ENCODE assay signal across 1 cellular context in the genomic region with DNA sequence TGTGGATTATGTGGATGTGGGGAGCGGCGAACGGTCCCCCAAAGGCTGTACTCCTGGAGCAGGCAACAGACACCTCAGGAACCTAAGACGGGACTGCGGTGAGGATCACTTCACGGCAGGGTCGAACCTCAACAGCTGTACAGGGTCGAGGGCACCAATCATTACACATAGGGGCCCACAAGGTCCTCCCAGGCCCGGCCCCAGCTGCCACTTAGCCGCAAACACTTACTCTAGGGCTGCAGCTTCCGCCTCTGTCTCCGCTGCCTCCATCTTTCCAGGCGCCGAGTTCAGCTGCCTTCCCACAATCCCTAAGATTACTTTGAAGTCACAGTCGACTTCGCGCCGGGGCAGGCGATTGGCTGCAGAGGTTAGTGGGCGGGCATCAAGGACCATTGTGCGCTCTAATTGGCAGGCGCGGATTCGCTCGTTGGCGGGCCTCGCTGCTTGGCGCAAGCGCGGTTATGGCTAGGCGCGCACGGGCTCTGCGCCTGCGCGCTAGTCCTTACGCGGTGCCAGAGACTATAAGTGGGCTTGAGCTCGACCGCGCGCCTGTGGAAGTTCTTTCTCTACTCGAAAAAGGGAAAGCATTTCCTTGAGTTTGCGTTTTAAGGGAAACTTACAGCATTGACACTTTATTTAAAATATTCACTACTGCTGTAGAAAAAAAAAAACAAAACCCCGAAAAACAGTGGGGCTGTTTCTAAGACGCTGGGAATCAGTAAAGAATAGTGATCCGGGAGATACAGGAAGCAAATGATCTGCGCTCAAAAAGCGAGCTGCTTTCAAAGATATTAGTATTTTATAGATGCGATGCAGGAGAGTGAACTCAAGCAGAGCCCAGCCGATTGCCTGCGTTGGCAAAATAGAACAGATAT.
TF ChIP-seq lines count a peak whose summit lies in the region.

A gene with protein sequence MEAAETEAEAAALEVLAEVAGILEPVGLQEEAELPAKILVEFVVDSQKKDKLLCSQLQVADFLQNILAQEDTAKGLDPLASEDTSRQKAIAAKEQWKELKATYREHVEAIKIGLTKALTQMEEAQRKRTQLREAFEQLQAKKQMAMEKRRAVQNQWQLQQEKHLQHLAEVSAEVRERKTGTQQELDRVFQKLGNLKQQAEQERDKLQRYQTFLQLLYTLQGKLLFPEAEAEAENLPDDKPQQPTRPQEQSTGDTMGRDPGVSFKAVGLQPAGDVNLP (minus strand): TSS at position 293 of the 875 bp plus-strand sequence. CDS start 23 bp downstream, at position 270.

TF ChIP-seq in HCT116, 20 proteins besides CTCF, POLR2A, EP300 and RAD21 (continued from another document):
- TF ChIP-seq, protein P1, sequence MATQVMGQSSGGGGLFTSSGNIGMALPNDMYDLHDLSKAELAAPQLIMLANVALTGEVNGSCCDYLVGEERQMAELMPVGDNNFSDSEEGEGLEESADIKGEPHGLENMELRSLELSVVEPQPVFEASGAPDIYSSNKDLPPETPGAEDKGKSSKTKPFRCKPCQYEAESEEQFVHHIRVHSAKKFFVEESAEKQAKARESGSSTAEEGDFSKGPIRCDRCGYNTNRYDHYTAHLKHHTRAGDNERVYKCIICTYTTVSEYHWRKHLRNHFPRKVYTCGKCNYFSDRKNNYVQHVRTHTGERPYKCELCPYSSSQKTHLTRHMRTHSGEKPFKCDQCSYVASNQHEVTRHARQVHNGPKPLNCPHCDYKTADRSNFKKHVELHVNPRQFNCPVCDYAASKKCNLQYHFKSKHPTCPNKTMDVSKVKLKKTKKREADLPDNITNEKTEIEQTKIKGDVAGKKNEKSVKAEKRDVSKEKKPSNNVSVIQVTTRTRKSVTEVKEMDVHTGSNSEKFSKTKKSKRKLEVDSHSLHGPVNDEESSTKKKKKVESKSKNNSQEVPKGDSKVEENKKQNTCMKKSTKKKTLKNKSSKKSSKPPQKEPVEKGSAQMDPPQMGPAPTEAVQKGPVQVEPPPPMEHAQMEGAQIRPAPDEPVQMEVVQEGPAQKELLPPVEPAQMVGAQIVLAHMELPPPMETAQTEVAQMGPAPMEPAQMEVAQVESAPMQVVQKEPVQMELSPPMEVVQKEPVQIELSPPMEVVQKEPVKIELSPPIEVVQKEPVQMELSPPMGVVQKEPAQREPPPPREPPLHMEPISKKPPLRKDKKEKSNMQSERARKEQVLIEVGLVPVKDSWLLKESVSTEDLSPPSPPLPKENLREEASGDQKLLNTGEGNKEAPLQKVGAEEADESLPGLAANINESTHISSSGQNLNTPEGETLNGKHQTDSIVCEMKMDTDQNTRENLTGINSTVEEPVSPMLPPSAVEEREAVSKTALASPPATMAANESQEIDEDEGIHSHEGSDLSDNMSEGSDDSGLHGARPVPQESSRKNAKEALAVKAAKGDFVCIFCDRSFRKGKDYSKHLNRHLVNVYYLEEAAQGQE (IDR thresholded peaks at IDR 0.05; ENCODE audit: low read depth): no peak
- TF ChIP-seq ELF1 (IDR thresholded peaks at IDR 0.05; ENCODE audit: borderline replicate concordance, low read depth) (no peak; the same call in 1 of the 2 replicates), YY1 (IDR thresholded peaks at IDR 0.05; ENCODE audit: extremely low read depth, insufficient replicate concordance, low read depth, low read length) (peak; percentile 86), CBX3 (IDR thresholded peaks at IDR 0.05; ENCODE audit: low read depth) (no peak), CEBPB (IDR thresholded peaks at IDR 0.05; ENCODE audit: low read depth) (no peak), ZFX (IDR thresholded peaks at IDR 0.05) (no peak), TCF7L2 (IDR thresholded peaks at IDR 0.05; ENCODE audit: borderline replicate concordance, extremely low read depth, insufficient read depth, insufficient read length) (peak; percentile 98), SRF (IDR thresholded peaks at IDR 0.05; ENCODE audit: low read depth) (no peak), JUND (IDR thresholded peaks at IDR 0.05) (no peak), EZH2 (IDR thresholded peaks at IDR 0.05) (no peak), EGR1 (IDR thresholded peaks at IDR 0.05; ENCODE audit: low read depth) (no peak), SIN3A (IDR thresholded peaks at IDR 0.05; ENCODE audit: low read depth) (peak; percentile 90), SP1 (IDR thresholded peaks at IDR 0.05; ENCODE audit: low read depth) (peak; percentile 95)
- TF ChIP-seq, protein P2, sequence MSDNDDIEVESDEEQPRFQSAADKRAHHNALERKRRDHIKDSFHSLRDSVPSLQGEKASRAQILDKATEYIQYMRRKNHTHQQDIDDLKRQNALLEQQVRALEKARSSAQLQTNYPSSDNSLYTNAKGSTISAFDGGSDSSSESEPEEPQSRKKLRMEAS (IDR thresholded peaks at IDR 0.05): peak; percentile 35; the same call in 1 of the 2 replicates
